13 cellular contexts compared by ENCODE assay signal in the genomic region with DNA sequence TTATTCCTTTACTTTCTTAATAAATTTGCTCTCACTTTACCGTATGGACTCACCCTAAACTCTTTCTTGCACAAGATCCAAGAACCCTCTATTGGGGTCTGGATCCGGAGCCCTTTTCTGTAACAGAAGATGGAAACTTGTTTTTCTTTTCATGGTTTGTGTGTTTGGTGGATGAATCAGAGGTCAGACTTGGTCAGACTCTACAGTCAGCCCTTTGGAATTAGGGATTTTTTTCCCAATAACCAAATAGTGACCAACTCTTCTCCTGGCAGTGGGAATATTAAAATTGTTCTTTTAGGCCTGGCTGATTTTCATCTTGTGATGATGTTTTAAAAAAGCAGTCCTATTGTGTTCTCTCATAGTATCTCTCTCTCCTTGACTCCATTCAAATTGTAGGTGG.
A peak's percentile ranks its signal among the peaks of the same experiment; 100 is the strongest.
DNase-seq lines count a peak whose midpoint lies in the region; ATAC-seq and TF ChIP-seq lines count a peak whose summit lies in the region.
"Had no signal": no experiment of that assay in that cellular context is flagged by ENCODE, and none has a peak within 500 bp of the region (broad histone marks: within the 10 kb centered on the region; RNA-seq: fewer than 3 reads in every experiment).

No MANE protein-coding gene starts in this region.

- CTCF ChIA-PET in SK-N-SH (lab: Yijun Ruan, JAX) = no interaction called here
- CTCF ChIA-PET in activated CD8-positive, alpha-beta memory T cell treated with anti-CD3 and anti-CD28 coated beads, Interleukin-2, amount 10 ng/mL, durations not matched to agents 7 days and 5 days (lab: Charles Lee) = no interaction called here

- WGBS in SK-N-SH (ENCODE audit: low lambda C conversion rate) = 13% methylated on average over 2 of the region's 2 CpGs

- no peaks in the 10 kb centered on the region for H3K4me1 Mint-ChIP-seq in activated CD8-positive, alpha-beta memory T cell treated with anti-CD3 and anti-CD28 coated beads, Interleukin-2, amount 10 ng/mL, durations not matched to agents 7 days and 5 days

- H2AFZ ChIP-seq in SK-N-SH (ENCODE audit: low read depth) = peak overlapping the region; percentile 75

- peak overlapping the region; percentile 74 to 96; a peak in 3 of 4 replicates for H3K27ac ChIP-seq in SK-N-SH (ENCODE audit: low read depth in 2 of 2, low read length in 1 of 2)

- H3K4me3 Mint-ChIP-seq in activated CD8-positive, alpha-beta memory T cell treated with anti-CD3 and anti-CD28 coated beads, Interleukin-2, amount 10 ng/mL, durations not matched to agents 7 days and 5 days = no peak overlapping the region

- no peaks in the 10 kb centered on the region for H4K20me1 ChIP-seq in SK-N-SH (ENCODE audit: insufficient read depth)

- H3K9ac ChIP-seq in SK-N-SH = peak overlapping the region; percentile 50; the same call in 1 of the 2 replicates

- TF ChIP-seq EP300 in SK-N-SH (IDR thresholded peaks at IDR 0.05; ENCODE audit: borderline replicate concordance in 1 of 2, low read depth in 1 of 2, low read length in 1 of 2) = peak in 1 of 2 experiments; percentile 95; a peak in 2 of 4 replicates

- peaks cover 22% of the 10 kb centered on the region for H3F3A ChIP-seq in SK-N-SH (replicated peaks; ENCODE audit: insufficient read depth)

- H3K4me3 ChIP-seq in SK-N-SH (ENCODE audit: low read depth in 2 of 2, low read length in 1 of 2) (no peak overlapping the region), fibroblast of the aortic adventitia (ENCODE audit: low read depth, low read length) (no peak overlapping the region), skeletal muscle cell (ENCODE audit: low read depth, low read length) (no peak overlapping the region)
- H3K4me3 ChIP-seq: transverse colon had no signal

- H3K36me3 Mint-ChIP-seq in activated CD8-positive, alpha-beta memory T cell treated with anti-CD3 and anti-CD28 coated beads, Interleukin-2, amount 10 ng/mL, durations not matched to agents 7 days and 5 days = no peaks in the 10 kb centered on the region

- TF ChIP-seq CTCF in SK-N-SH (IDR thresholded peaks at IDR 0.05) (no peak), fibroblast of the aortic adventitia (IDR thresholded peaks at IDR 0.05; ENCODE audit: insufficient read depth, low read length) (no peak)

- peaks cover 0 to 21% of the 10 kb centered on the region in 2 experiments; a peak in 2 of 4 replicates for H3K4me1 ChIP-seq in SK-N-SH (ENCODE audit: control insufficient read depth in 1 of 2, insufficient read depth in 2 of 2, low read depth in 1 of 2, low read length in 1 of 2)
- H3K4me1 ChIP-seq: transverse colon had no signal

- ATAC-seq in HG02884 (IDR thresholded peaks at IDR 0.05; ENCODE audit: unreplicated experiment) = no peak
- no peak for ATAC-seq in activated CD8-positive, alpha-beta memory T cell treated with anti-CD3 and anti-CD28 coated beads, Interleukin-2, amount 10 ng/mL, durations not matched to agents 7 days and 5 days

- H3K9me2 ChIP-seq in SK-N-SH = no peaks in the 10 kb centered on the region

- H3K27me3 ChIP-seq in SK-N-SH (ENCODE audit: insufficient read depth) = no peaks in the 10 kb centered on the region
- H3K27me3 ChIP-seq: transverse colon had no signal

- POLR2A ChIA-PET in SK-N-SH (lab: Yijun Ruan, JAX) = no interaction called here

- no peaks in the 10 kb centered on the region for H3K27me3 Mint-ChIP-seq in activated CD8-positive, alpha-beta memory T cell treated with anti-CD3 and anti-CD28 coated beads, Interleukin-2, amount 10 ng/mL, durations not matched to agents 7 days and 5 days

- H3K4me2 ChIP-seq in SK-N-SH = peak overlapping the region; percentile 53

- H3K27ac Mint-ChIP-seq in activated CD8-positive, alpha-beta memory T cell treated with anti-CD3 and anti-CD28 coated beads, Interleukin-2, amount 10 ng/mL, durations not matched to agents 7 days and 5 days = no peak overlapping the region

- no peaks in the 10 kb centered on the region for H3K79me2 ChIP-seq in SK-N-SH (ENCODE audit: insufficient read depth)

- DNase-seq in GM04503 (ENCODE audit: low read depth) = peak; percentile 75
- DNase-seq in SK-N-SH = no peak
- peak; percentile 94 for DNase-seq in fibroblast of the aortic adventitia (ENCODE audit: low read depth)
- peak; percentile 79 for DNase-seq in skeletal muscle cell (ENCODE audit: low read depth)
- no peak for DNase-seq in NCI-H446 treated with DMSO at 0.1 percent for 48 hours (lab: John Stamatoyannopoulos, UW)
- DNase-seq in activated CD8-positive, alpha-beta memory T cell treated with anti-CD3 and anti-CD28 coated beads, Interleukin-2, amount 10 ng/mL, durations not matched to agents 7 days and 5 days = no peak
- DNase-seq in NOMO-1 treated with dmso at 0.1 percent for 144 hours (lab: John Stamatoyannopoulos, UW; ENCODE audit: unreplicated experiment) = no peak
- DNase-seq: activated T-cell treated with anti-CD3 and anti-CD28 coated beads, Interleukin-2, amount 50 U/mL, for 1 hour; DMS 273 treated with DMSO at 0.1 percent for 48 hours; NK-92 treated with Interleukin-12 subunit alpha and Interleukin-12 subunit beta, amount 100 ng/mL, for 24 hours; occipital lobe; transverse colon had no signal

- H3K36me3 ChIP-seq in SK-N-SH (replicated peaks in 1 of 2; ENCODE audit: control insufficient read depth in 1 of 2, insufficient read depth in 2 of 2, low read length in 1 of 2) = no peaks in the 10 kb centered on the region
- H3K36me3 ChIP-seq: transverse colon had no signal

- H3K9me3 ChIP-seq in SK-N-SH = no peaks in the 10 kb centered on the region
- H3K9me3 ChIP-seq: transverse colon had no signal

- H3K9me3 Mint-ChIP-seq in activated CD8-positive, alpha-beta memory T cell treated with anti-CD3 and anti-CD28 coated beads, Interleukin-2, amount 10 ng/mL, durations not matched to agents 7 days and 5 days (ENCODE audit: low read depth) = no peaks in the 10 kb centered on the region

- no peak for TF ChIP-seq RAD21 in SK-N-SH (IDR thresholded peaks at IDR 0.05; ENCODE audit: low read length)

TF ChIP-seq in SK-N-SH, 30 proteins besides CTCF, POLR2A, EP300 and RAD21 (continues in another document):
- TF ChIP-seq ELF1 (IDR thresholded peaks at IDR 0.05) = no peak; the same call in 1 of the 2 replicates
- TF ChIP-seq FOSL2 (IDR thresholded peaks at IDR 0.05; ENCODE audit: borderline replicate concordance, low read depth) = peak; percentile 94
- no peak for TF ChIP-seq NRF1 (IDR thresholded peaks at IDR 0.05; ENCODE audit: low read depth, low read length)
- peak; percentile 75 for TF ChIP-seq TEAD4 (IDR thresholded peaks at IDR 0.05; ENCODE audit: borderline replicate concordance, insufficient read depth)
- TF ChIP-seq, protein P1, sequence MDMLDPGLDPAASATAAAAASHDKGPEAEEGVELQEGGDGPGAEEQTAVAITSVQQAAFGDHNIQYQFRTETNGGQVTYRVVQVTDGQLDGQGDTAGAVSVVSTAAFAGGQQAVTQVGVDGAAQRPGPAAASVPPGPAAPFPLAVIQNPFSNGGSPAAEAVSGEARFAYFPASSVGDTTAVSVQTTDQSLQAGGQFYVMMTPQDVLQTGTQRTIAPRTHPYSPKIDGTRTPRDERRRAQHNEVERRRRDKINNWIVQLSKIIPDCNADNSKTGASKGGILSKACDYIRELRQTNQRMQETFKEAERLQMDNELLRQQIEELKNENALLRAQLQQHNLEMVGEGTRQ (IDR thresholded peaks at IDR 0.05; ENCODE audit: borderline replicate concordance, low read depth, low read length) = no peak
- TF ChIP-seq CHD2 (IDR thresholded peaks at IDR 0.05; ENCODE audit: low read length, partially characterized antibody) = no peak
- TF ChIP-seq, protein P2, sequence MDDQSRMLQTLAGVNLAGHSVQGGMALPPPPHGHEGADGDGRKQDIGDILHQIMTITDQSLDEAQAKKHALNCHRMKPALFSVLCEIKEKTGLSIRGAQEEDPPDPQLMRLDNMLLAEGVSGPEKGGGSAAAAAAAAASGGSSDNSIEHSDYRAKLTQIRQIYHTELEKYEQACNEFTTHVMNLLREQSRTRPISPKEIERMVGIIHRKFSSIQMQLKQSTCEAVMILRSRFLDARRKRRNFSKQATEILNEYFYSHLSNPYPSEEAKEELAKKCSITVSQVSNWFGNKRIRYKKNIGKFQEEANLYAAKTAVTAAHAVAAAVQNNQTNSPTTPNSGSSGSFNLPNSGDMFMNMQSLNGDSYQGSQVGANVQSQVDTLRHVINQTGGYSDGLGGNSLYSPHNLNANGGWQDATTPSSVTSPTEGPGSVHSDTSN (IDR thresholded peaks at IDR 0.05) = peak; percentile 67
- TF ChIP-seq GATA2 (CRISPR knock-in tag; IDR thresholded peaks at IDR 0.05) = no peak
- TF ChIP-seq RXRA (IDR thresholded peaks at IDR 0.05; ENCODE audit: borderline replicate concordance, low read depth) = peak; percentile 99
- no peak for TF ChIP-seq MXI1 (IDR thresholded peaks at IDR 0.05; ENCODE audit: low read depth, low read length)
- TF ChIP-seq RCOR1 (IDR thresholded peaks at IDR 0.05; ENCODE audit: low read length) = no peak
- TF ChIP-seq RFX5 (IDR thresholded peaks at IDR 0.05; ENCODE audit: low read length) = no peak
- TF ChIP-seq, protein P3, sequence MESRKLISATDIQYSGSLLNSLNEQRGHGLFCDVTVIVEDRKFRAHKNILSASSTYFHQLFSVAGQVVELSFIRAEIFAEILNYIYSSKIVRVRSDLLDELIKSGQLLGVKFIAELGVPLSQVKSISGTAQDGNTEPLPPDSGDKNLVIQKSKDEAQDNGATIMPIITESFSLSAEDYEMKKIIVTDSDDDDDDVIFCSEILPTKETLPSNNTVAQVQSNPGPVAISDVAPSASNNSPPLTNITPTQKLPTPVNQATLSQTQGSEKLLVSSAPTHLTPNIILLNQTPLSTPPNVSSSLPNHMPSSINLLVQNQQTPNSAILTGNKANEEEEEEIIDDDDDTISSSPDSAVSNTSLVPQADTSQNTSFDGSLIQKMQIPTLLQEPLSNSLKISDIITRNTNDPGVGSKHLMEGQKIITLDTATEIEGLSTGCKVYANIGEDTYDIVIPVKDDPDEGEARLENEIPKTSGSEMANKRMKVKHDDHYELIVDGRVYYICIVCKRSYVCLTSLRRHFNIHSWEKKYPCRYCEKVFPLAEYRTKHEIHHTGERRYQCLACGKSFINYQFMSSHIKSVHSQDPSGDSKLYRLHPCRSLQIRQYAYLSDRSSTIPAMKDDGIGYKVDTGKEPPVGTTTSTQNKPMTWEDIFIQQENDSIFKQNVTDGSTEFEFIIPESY (IDR thresholded peaks at IDR 0.05; ENCODE audit: borderline replicate concordance, low read depth) = no peak
- TF ChIP-seq, protein P4, sequence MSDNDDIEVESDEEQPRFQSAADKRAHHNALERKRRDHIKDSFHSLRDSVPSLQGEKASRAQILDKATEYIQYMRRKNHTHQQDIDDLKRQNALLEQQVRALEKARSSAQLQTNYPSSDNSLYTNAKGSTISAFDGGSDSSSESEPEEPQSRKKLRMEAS (IDR thresholded peaks at IDR 0.05; ENCODE audit: low read depth) = no peak
- TF ChIP-seq, protein P5, sequence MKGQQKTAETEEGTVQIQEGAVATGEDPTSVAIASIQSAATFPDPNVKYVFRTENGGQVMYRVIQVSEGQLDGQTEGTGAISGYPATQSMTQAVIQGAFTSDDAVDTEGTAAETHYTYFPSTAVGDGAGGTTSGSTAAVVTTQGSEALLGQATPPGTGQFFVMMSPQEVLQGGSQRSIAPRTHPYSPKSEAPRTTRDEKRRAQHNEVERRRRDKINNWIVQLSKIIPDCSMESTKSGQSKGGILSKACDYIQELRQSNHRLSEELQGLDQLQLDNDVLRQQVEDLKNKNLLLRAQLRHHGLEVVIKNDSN (IDR thresholded peaks at IDR 0.05; ENCODE audit: borderline replicate concordance, low read depth) = no peak

Comparison
In these comparisons a context has a peak if more than half of its experiments do, and no peak if none do; other contexts are left out.
1. DNase-seq: peak in GM04503 (single experiment), fibroblast of the aortic adventitia (single experiment) and skeletal muscle cell (single experiment); none in SK-N-SH (single experiment), NCI-H446 treated with DMSO at 0.1 percent for 48 hours (single experiment), activated CD8-positive, alpha-beta memory T cell treated with anti-CD3 and anti-CD28 coated beads, Interleukin-2, amount 10 ng/mL, durations not matched to agents 7 days and 5 days (single experiment) and NOMO-1 treated with dmso at 0.1 percent for 144 hours (single experiment).